Comparison of ENCODE assay signal across 1 cellular context in genomic region chr20:5197847-5198650, GRCh38.
TF ChIP-seq lines count a peak whose summit lies in the region.

No MANE protein-coding gene starts in this region.

TF ChIP-seq in GM23338, 12 proteins besides CTCF, POLR2A, EP300 and RAD21:
- TF ChIP-seq ZNF462 (CRISPR knock-in tag; IDR thresholded peaks at IDR 0.05) (no peak), JUNB (IDR thresholded peaks at IDR 0.05; ENCODE audit: unreplicated experiment) (no peak), POLR2AphosphoS5 (IDR thresholded peaks at IDR 0.05; ENCODE audit: low read depth) (no peak), CREB1 (CRISPR knock-in tag; IDR thresholded peaks at IDR 0.05; ENCODE audit: low read depth) (no peak), ETS1 (IDR thresholded peaks at IDR 0.05) (no peak), EZH2 (IDR thresholded peaks at IDR 0.05; ENCODE audit: low read depth, unreplicated experiment) (no peak), NANOG (IDR thresholded peaks at IDR 0.05; ENCODE audit: borderline replicate concordance) (no peak), ZNF114 (CRISPR knock-in tag; IDR thresholded peaks at IDR 0.05) (no peak), REST (IDR thresholded peaks at IDR 0.05; ENCODE audit: unreplicated experiment) (no peak), STAT1 (IDR thresholded peaks at IDR 0.05; ENCODE audit: unreplicated experiment) (no peak), EZH2phosphoT487 (IDR thresholded peaks at IDR 0.05; ENCODE audit: unreplicated experiment) (no peak), ZNF331 (CRISPR knock-in tag; IDR thresholded peaks at IDR 0.05; ENCODE audit: low read depth) (no peak)
